1 cellular context compared by ENCODE assay signal in the genomic region with DNA sequence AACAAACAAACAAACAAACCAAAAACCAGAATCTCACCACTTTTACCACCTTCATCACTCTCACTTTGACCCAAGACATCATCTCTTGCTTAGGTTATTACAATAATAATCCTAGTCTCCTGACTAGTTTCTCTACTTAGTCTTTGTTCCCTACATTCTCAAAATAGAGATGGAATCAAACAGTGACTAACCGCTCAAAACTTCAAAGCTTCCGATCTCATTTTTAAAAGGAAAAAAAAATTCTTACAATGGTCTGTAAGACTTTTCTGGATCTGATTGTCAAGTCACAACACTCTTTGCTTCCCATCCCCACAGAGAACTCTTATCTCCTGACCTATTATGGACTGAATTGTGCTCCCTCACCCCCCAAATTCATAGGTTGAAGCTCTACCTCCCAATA.
TF ChIP-seq lines count a peak whose summit lies in the region.

No MANE protein-coding gene starts in this region.

TF ChIP-seq in SK-N-SH treated with all-trans-retinoic acid at 6 μM for 48 hours, 23 proteins besides CTCF, POLR2A, EP300 and RAD21 (continued from another document):
- TF ChIP-seq TSHZ2 (CRISPR knock-in tag; IDR thresholded peaks at IDR 0.05) (no peak), CSDC2 (CRISPR knock-in tag; IDR thresholded peaks at IDR 0.05) (no peak), ZC3H10 (CRISPR knock-in tag; IDR thresholded peaks at IDR 0.05) (no peak), ZNF565 (CRISPR knock-in tag; conservative IDR thresholded peaks at IDR 0.05; ENCODE audit: low read depth) (no peak), ARNTL (CRISPR knock-in tag; IDR thresholded peaks at IDR 0.05; ENCODE audit: borderline replicate concordance, low read depth) (no peak)
